ENCODE assay signal across 10 cellular contexts in the genomic region with DNA sequence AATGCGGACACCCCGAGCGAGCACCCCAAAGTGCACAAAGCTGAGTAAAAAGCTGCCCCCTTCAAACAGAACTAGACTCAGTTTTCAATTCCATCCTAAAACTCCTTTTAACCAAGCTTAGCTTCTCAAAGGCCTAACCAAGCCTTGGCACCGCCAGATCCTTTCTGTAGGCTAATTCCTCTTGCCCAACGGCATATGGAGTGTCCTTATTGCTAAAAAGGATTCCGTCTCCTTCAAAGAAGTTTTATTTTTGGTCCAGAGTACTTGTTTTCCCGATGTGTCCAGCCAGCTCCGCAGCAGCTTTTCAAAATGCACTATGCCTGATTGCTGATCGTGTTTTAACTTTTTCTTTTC. TPM values are rescaled to one million over a fixed set of nuclear protein-coding genes. Genes with fewer than 3 reads are reported as not detected.
DNase-seq lines count a peak whose midpoint lies in the region; ATAC-seq, FAIRE-seq and TF ChIP-seq lines count a peak whose summit lies in the region.
"Had no signal": no experiment of that assay in that cellular context is flagged by ENCODE, and none has a peak within 500 bp of the region (broad histone marks: within the 10 kb centered on the region; RNA-seq: fewer than 3 reads in every experiment).

No MANE protein-coding gene starts in this region.

- peak overlapping the region; percentile 80 for H3K4me2 ChIP-seq in keratinocyte (ENCODE audit: control insufficient read depth, extremely low read depth, insufficient read depth, low read depth, low read length)

- peaks cover 10 to 18% of the 10 kb centered on the region in 2 experiments for H3K36me3 ChIP-seq in keratinocyte (ENCODE audit: control insufficient read depth in 2 of 2, extremely low read depth in 1 of 2, insufficient read depth in 2 of 2, low read length in 2 of 2)
- peaks cover 17 to 28% of the 10 kb centered on the region in 2 donors for H3K36me3 ChIP-seq in stomach smooth muscle (ENCODE audit: control insufficient read depth in 2 of 2, insufficient read depth in 2 of 2, low read length in 2 of 2)

- no peak for FAIRE-seq in keratinocyte (lab: Jason Lieb, UNC)
- FAIRE-seq: H1 had no signal

- ATAC-seq in GM18517 (IDR thresholded peaks at IDR 0.05; ENCODE audit: unreplicated experiment) = no peak
- ATAC-seq in GM19023 (IDR thresholded peaks at IDR 0.05; ENCODE audit: unreplicated experiment) = no peak

- H3K27ac Mint-ChIP-seq in activated naive CD8-positive, alpha-beta T cell treated with anti-CD3 and anti-CD28 coated beads for 36 hours = peak overlapping the region; percentile 86

- DNase-seq in DMS 273 (lab: John Stamatoyannopoulos, UW; ENCODE audit: unreplicated experiment) = peak; percentile 54
- DNase-seq in DMS 273 treated with DMSO at 0.1 percent for 48 hours (lab: John Stamatoyannopoulos, UW) = no peak
- DNase-seq in activated naive CD8-positive, alpha-beta T cell treated with anti-CD3 and anti-CD28 coated beads for 36 hours = no peak
- no peak for DNase-seq in keratinocyte (ENCODE audit: low read depth, low spot score)
- no peak for DNase-seq in AML-193 (lab: John Stamatoyannopoulos, UW)

- H3K4me1 ChIP-seq in keratinocyte (ENCODE audit: control insufficient read depth, extremely low read depth, insufficient read depth, low read length) (peaks cover 57% of the 10 kb centered on the region), stomach smooth muscle (ENCODE audit: control insufficient read depth, insufficient read depth, low read length) (peaks cover 54% of the 10 kb centered on the region)

- H3K4me3 ChIP-seq in keratinocyte (ENCODE audit: control insufficient read depth in 2 of 3, extremely low read depth in 1 of 3, insufficient read depth in 2 of 3, low read depth in 1 of 3, low read length in 3 of 3) (peak overlapping the region; percentile 74 to 97 (median 85)), stomach smooth muscle (ENCODE audit: low read length in 2 of 2) (peak overlapping the region; percentile 56 to 66)

- dilution Hi-C loops in keratinocyte (cut with MboI; ENCODE audit: extremely low pct_ligation_motif_present, low sequenced_read_pairs) = loop anchor here (10.0 kb wide), 1 partner anchor 270 kb away; no protein-coding TSS in a partner anchor

- no peak overlapping the region for H2AFZ ChIP-seq in keratinocyte (ENCODE audit: control insufficient read depth, low read length)

- peaks cover 52% of the 10 kb centered on the region for H3K4me1 Mint-ChIP-seq in activated naive CD8-positive, alpha-beta T cell treated with anti-CD3 and anti-CD28 coated beads for 36 hours

- no peak for TF ChIP-seq CTCF in keratinocyte (optimal IDR thresholded peaks at IDR 0.05 in 1 of 3, IDR thresholded peaks at IDR 0.05 in 1 of 3, conservative IDR thresholded peaks at IDR 0.05 in 1 of 3; ENCODE audit: extremely low read depth in 1 of 3, insufficient read depth in 2 of 3, low read length in 3 of 3)

- peaks cover 63% of the 10 kb centered on the region for H3K36me3 Mint-ChIP-seq in activated naive CD8-positive, alpha-beta T cell treated with anti-CD3 and anti-CD28 coated beads for 36 hours

- H3K27me3 Mint-ChIP-seq in activated naive CD8-positive, alpha-beta T cell treated with anti-CD3 and anti-CD28 coated beads for 36 hours = peaks cover 16% of the 10 kb centered on the region

- H3K27me3 ChIP-seq in keratinocyte (ENCODE audit: control insufficient read depth, extremely low read depth, insufficient read depth, low read length) (no peaks in the 10 kb centered on the region), stomach smooth muscle (ENCODE audit: control insufficient read depth in 1 of 2, insufficient read depth in 2 of 2, low read length in 2 of 2) (no peaks in the 10 kb centered on the region)

- H4K20me1 ChIP-seq in keratinocyte (ENCODE audit: control insufficient read depth, extremely low read depth, insufficient read depth, low read length) = no peaks in the 10 kb centered on the region

- no peaks in the 10 kb centered on the region for H3K9me3 ChIP-seq in keratinocyte (ENCODE audit: control insufficient read depth, low read depth, low read length)
- H3K9me3 ChIP-seq in stomach smooth muscle (ENCODE audit: control insufficient read depth in 2 of 2, low read length in 2 of 2) = no peaks in the 10 kb centered on the region

- no peaks in the 10 kb centered on the region for H3K9me1 ChIP-seq in keratinocyte (ENCODE audit: control insufficient read depth, extremely low read depth, insufficient read depth, low read length)

- peak overlapping the region; percentile 99 for H3K4me3 Mint-ChIP-seq in activated naive CD8-positive, alpha-beta T cell treated with anti-CD3 and anti-CD28 coated beads for 36 hours

- H3K9me3 Mint-ChIP-seq in activated naive CD8-positive, alpha-beta T cell treated with anti-CD3 and anti-CD28 coated beads for 36 hours = no peaks in the 10 kb centered on the region

- H3K79me2 ChIP-seq in keratinocyte (ENCODE audit: control insufficient read depth, insufficient read depth, low read length) = peaks cover 46% of the 10 kb centered on the region

- H3K27ac ChIP-seq in keratinocyte (ENCODE audit: control insufficient read depth, insufficient read depth, low read length) = peak overlapping the region; percentile 88
- peak overlapping the region; percentile 62 for H3K27ac ChIP-seq in stomach smooth muscle (ENCODE audit: low read length)
- H3K27ac ChIP-seq: 22Rv1 had no signal

- peak overlapping the region; percentile 100 for H3K9ac ChIP-seq in keratinocyte (ENCODE audit: control insufficient read depth, extremely low read depth, insufficient read depth, low read length)
- peak overlapping the region; percentile 59 to 66 for H3K9ac ChIP-seq in stomach smooth muscle (ENCODE audit: low read length in 2 of 2)

RNA-seq across cellular contexts. Expression of a gene that starts 5.3 kb away (rescaled TPM):
- total RNA-seq in activated naive CD8-positive, alpha-beta T cell treated with anti-CD3 and anti-CD28 coated beads for 36 hours = 100 to 1,000 TPM; 292 to 294 TPM
- polyA plus RNA-seq in keratinocyte = 73.9 to 95.7 TPM (median 74.3 TPM) in 3 replicates
- polyA plus RNA-seq in keratinocyte (2011; ENCODE audit: low read depth) = 84.5 TPM
- polyA plus RNA-seq in keratinocyte (2011; cell fraction: cytosol; rRNA removed) = 52.6 and 66.7 TPM in 2 replicates
- polyA plus RNA-seq in keratinocyte (2011; cell fraction: nucleus; rRNA removed) = 296 and 339 TPM in 2 replicates
- polyA plus RNA-seq in keratinocyte (2012; ENCODE audit: low replicate concordance) = 87.7 and 181 TPM in 2 replicates
- 73.6 to 138 TPM (median 96.1 TPM) in 3 replicates for polyA minus RNA-seq in keratinocyte
- polyA minus RNA-seq in keratinocyte (2011; cell fraction: cytosol; rRNA and poly(A)+ RNA removed) = 67.1 TPM
- polyA minus RNA-seq in keratinocyte (2011; cell fraction: nucleus; rRNA and poly(A)+ RNA removed) = 131 and 207 TPM in 2 replicates
